Comparison of ENCODE assay signal across 1 cellular context in the genomic region with DNA sequence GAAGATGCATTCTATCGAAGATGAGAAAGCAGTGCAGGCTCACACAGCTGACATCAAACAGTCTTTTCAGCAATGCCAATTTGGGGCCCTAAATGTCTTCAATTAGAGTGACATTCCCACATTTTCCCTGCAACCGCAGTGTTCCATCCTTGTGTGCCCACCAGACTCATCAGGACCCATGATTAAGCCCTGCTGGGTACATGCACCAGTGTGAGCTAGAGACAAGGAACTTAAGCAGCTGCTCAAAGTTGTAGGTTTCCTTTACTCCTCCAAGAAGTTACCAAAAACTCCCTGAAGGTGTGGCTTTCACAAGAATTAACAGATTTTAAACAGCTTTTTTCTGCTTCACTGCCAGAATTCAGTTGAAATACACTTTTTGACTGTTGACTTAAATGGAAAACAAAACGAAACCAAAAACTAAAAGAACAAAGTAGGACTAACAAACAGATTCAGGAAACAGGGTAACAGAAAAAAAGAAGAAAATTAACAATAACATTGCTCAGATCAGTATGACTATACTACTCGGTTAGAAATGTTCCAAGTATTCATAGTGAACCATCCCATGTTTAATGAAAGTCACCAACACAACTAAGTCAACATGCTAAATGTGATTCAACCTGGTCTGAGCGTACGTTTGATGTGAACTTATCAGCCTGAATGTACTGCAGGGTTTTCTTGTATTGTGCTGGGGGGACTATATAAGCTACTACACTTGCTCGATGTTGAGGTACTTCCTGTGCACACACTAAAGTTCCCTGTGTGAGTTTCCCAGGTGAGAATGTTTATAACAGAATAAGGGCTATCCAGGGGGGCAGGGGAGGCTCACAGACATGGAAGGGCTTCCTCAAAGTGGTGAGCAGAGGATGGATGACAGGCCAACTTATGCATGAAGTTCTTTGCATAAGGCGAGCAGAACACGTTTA.
TF ChIP-seq lines count a peak whose summit lies in the region.

No MANE protein-coding gene starts in this region.

TF ChIP-seq in GM12878, 131 proteins besides CTCF, POLR2A, EP300 and RAD21:
- TF ChIP-seq GABPA (IDR thresholded peaks at IDR 0.05; ENCODE audit: low read depth) (peak; percentile 82), RBBP5 (conservative IDR thresholded peaks at IDR 0.05) (no peak)
